Comparison of ENCODE assay signal across 9 cellular contexts in genomic region chr1:12473596-12474329, GRCh38.
DNase-seq lines count a peak whose midpoint lies in the region; ATAC-seq and TF ChIP-seq lines count a peak whose summit lies in the region.
"Had no signal": no experiment of that assay in that cellular context is flagged by ENCODE, and none has a peak within 500 bp of the region (broad histone marks: within the 10 kb centered on the region; RNA-seq: fewer than 3 reads in every experiment).

No MANE protein-coding gene starts in this region.

- DNase-seq in LHCN-M2 (ENCODE audit: low read depth) (peak; percentile 76), immature natural killer cell (no peak), T1000 (lab: John Stamatoyannopoulos, UW) (no peak)
- no peak for DNase-seq in activated CD8-positive, alpha-beta T cell treated with anti-CD3 and anti-CD28 coated beads for 36 hours
- no peak for DNase-seq in activated effector memory CD4-positive, alpha-beta T cell treated with Interleukin-2 at 50 U/mL for 16 hours
- DNase-seq: NCI-H2029, SW 1271 had no signal

- intact Hi-C loops in activated CD8-positive, alpha-beta T cell treated with anti-CD3 and anti-CD28 coated beads for 36 hours (cut with micrococcal nuclease): loop anchor here (1.0 to 2.0 kb wide), 3 partner anchors 24 to 145 kb away; partner anchors contain the start of gene DHRS3

- peaks cover 92% of the 10 kb centered on the region for H3K4me1 Mint-ChIP-seq in activated CD8-positive, alpha-beta T cell treated with anti-CD3 and anti-CD28 coated beads for 36 hours (ENCODE audit: low read depth)
- peaks cover 96 to 99% of the 10 kb centered on the region in 2 donors for H3K4me1 Mint-ChIP-seq in immature natural killer cell
- peaks cover 55% of the 10 kb centered on the region for H3K4me1 Mint-ChIP-seq in stimulated activated memory B cell treated with anti-CD40 and anti-IgM and Interleukin-4, amounts not matched to agents 10 μg/mL and 1 μg/mL and 100 μg/mL, for 72 hours

- peaks cover 8% of the 10 kb centered on the region for H3K9me3 Mint-ChIP-seq in activated CD8-positive, alpha-beta T cell treated with anti-CD3 and anti-CD28 coated beads for 36 hours
- no peaks in the 10 kb centered on the region for H3K9me3 Mint-ChIP-seq in immature natural killer cell
- no peaks in the 10 kb centered on the region for H3K9me3 Mint-ChIP-seq in stimulated activated memory B cell treated with anti-CD40 and anti-IgM and Interleukin-4, amounts not matched to agents 10 μg/mL and 1 μg/mL and 100 μg/mL, for 72 hours

- ATAC-seq in activated CD8-positive, alpha-beta T cell treated with anti-CD3 and anti-CD28 coated beads for 36 hours: no peak
- ATAC-seq in stimulated activated memory B cell treated with anti-CD40 and anti-IgM and Interleukin-4, amounts not matched to agents 10 μg/mL and 1 μg/mL and 100 μg/mL, for 72 hours: no peak
- no peak for ATAC-seq in esophagus mucosa

- POLR2A ChIA-PET in activated CD8-positive, alpha-beta T cell treated with anti-CD3 and anti-CD28 coated beads for 36 hours (lab: Charles Lee): interaction anchor here (0.8 to 6.5 kb wide), 9 partner anchors 11 to 143 kb away, joined by 3 to 49 read pairs (median 6); no protein-coding TSS in a partner anchor

- H3K27ac Mint-ChIP-seq in activated CD8-positive, alpha-beta T cell treated with anti-CD3 and anti-CD28 coated beads for 36 hours: peak overlapping the region; percentile 95
- peak overlapping the region; percentile 93 to 98 (median 96) for H3K27ac Mint-ChIP-seq in immature natural killer cell
- H3K27ac Mint-ChIP-seq in stimulated activated memory B cell treated with anti-CD40 and anti-IgM and Interleukin-4, amounts not matched to agents 10 μg/mL and 1 μg/mL and 100 μg/mL, for 72 hours: peak overlapping the region; percentile 95

- no peaks in the 10 kb centered on the region for H3K27me3 Mint-ChIP-seq in activated CD8-positive, alpha-beta T cell treated with anti-CD3 and anti-CD28 coated beads for 36 hours
- peaks cover 0 to 9% (median 6%) of the 10 kb centered on the region in 3 donors for H3K27me3 Mint-ChIP-seq in immature natural killer cell (ENCODE audit: low read depth in 3 of 3)
- no peaks in the 10 kb centered on the region for H3K27me3 Mint-ChIP-seq in stimulated activated memory B cell treated with anti-CD40 and anti-IgM and Interleukin-4, amounts not matched to agents 10 μg/mL and 1 μg/mL and 100 μg/mL, for 72 hours

- TF ChIP-seq CTCF in activated CD8-positive, alpha-beta T cell treated with anti-CD3 and anti-CD28 coated beads for 36 hours (IDR thresholded peaks at IDR 0.05): no peak

- peaks cover 64% of the 10 kb centered on the region for H3K36me3 Mint-ChIP-seq in activated CD8-positive, alpha-beta T cell treated with anti-CD3 and anti-CD28 coated beads for 36 hours (ENCODE audit: low read depth)
- peaks cover 0 to 14% (median 3%) of the 10 kb centered on the region in 3 donors for H3K36me3 Mint-ChIP-seq in immature natural killer cell
- H3K36me3 Mint-ChIP-seq in stimulated activated memory B cell treated with anti-CD40 and anti-IgM and Interleukin-4, amounts not matched to agents 10 μg/mL and 1 μg/mL and 100 μg/mL, for 72 hours: peaks cover 32% of the 10 kb centered on the region

- CTCF ChIA-PET in activated CD8-positive, alpha-beta T cell treated with anti-CD3 and anti-CD28 coated beads for 36 hours (lab: Charles Lee): interaction anchor here (1.4 to 2.3 kb wide), 5 partner anchors 26 to 58 kb away, joined by 3 to 6 read pairs (median 4); no protein-coding TSS in a partner anchor

- no peak overlapping the region for H3K4me3 Mint-ChIP-seq in activated CD8-positive, alpha-beta T cell treated with anti-CD3 and anti-CD28 coated beads for 36 hours
- peak overlapping the region; percentile 78 to 87 (median 79) for H3K4me3 Mint-ChIP-seq in immature natural killer cell
- peak overlapping the region; percentile 39 for H3K4me3 Mint-ChIP-seq in stimulated activated memory B cell treated with anti-CD40 and anti-IgM and Interleukin-4, amounts not matched to agents 10 μg/mL and 1 μg/mL and 100 μg/mL, for 72 hours
